ENCODE assay signal across 22 cellular contexts in the genomic region with DNA sequence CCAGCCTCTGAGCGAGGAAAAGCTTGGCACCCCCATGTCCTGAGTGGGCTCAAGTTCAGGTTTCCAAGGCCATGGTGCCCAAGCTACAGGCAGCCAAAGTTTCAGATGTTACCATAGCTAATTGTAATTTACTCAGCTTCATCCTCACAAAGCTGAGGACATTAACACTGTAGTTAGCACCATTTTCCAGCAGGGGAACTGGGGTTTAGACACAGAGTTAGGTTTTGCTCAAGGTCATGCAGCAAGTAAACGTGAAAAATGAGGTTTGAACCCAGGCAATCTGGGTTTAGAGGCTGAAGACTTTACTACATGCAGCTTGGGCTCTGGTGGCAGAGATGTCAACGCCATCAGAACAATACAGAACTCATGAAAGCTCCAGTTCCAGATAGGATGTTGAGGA.
A peak's percentile ranks its signal among the peaks of the same experiment; 100 is the strongest.
DNase-seq lines count a peak whose midpoint lies in the region; ATAC-seq, FAIRE-seq and TF ChIP-seq lines count a peak whose summit lies in the region.
"Had no signal": no experiment of that assay in that cellular context is flagged by ENCODE, and none has a peak within 500 bp of the region (broad histone marks: within the 10 kb centered on the region; RNA-seq: fewer than 3 reads in every experiment).

No MANE protein-coding gene starts in this region.

- H3K79me2 ChIP-seq in mesendoderm (ENCODE audit: control insufficient read depth, insufficient read depth, low read length), result no peaks in the 10 kb centered on the region

- no peak for TF ChIP-seq POLR2A in ovary (IDR thresholded peaks at IDR 0.05)

- no peak overlapping the region for H3K18ac ChIP-seq in mesendoderm (ENCODE audit: low read length)

- H4K5ac ChIP-seq in mesendoderm (ENCODE audit: low read length), result no peak overlapping the region

- BruUV-seq in A673 (replicated peaks; lab: Mats Ljungman, UMichigan), result no TSS peak

- H2AK5ac ChIP-seq in mesendoderm (ENCODE audit: low read length), result no peak overlapping the region

- H3K4me3 ChIP-seq in A673 (ENCODE audit: low read depth, low read length, poor library complexity, severe bottlenecking) (no peak overlapping the region), mesendoderm (ENCODE audit: low read length) (no peak overlapping the region), ovary (no peak overlapping the region)
- H3K4me3 ChIP-seq: MG63, PC-9 had no signal

- no peak overlapping the region for H2BK15ac ChIP-seq in mesendoderm (replicated peaks; ENCODE audit: low read depth)

- no peak for TF ChIP-seq EP300 in ovary (IDR thresholded peaks at IDR 0.05)

- no CpG with 5 or more reads among the region's 3 CpGs for WGBS in mesendoderm (ENCODE audit: extremely low coverage, insufficient coverage, low lambda C conversion rate)
- 31 to 65% (median 44%) methylated on average over 3 of the region's 3 CpGs for WGBS in ovary, 3 donors

- no peak overlapping the region; the same call in 1 of the 2 replicates for H3K4me3 Mint-ChIP-seq in HFFc6
- no peak overlapping the region for H3K4me3 Mint-ChIP-seq in chondrocyte (ENCODE audit: unreplicated experiment)
- H3K4me3 Mint-ChIP-seq: CD4-positive, CD25-positive, alpha-beta regulatory T cell had no signal

- H3K79me1 ChIP-seq in mesendoderm (ENCODE audit: low read length), result no peaks in the 10 kb centered on the region

- CTCF ChIA-PET in A673 (lab: Charles Lee), result no interaction called here

- no peak overlapping the region for H3K9ac ChIP-seq in mesendoderm (ENCODE audit: low read length)

- intact Hi-C loops in A673 (cut with micrococcal nuclease; ENCODE audit: unreplicated experiment), result loop anchor here (5.0 kb wide), 1 partner anchor 39 kb away; no protein-coding TSS in a partner anchor
- intact Hi-C loops in ovary (cut with DNase I), result no loop called here

- no peak overlapping the region for H3K4me2 ChIP-seq in mesendoderm (ENCODE audit: low read length)
- H3K4me2 ChIP-seq: PC-9 had no signal

- no peaks in the 10 kb centered on the region for H3K9me3 Mint-ChIP-seq in HFFc6
- peaks cover 6% of the 10 kb centered on the region for H3K9me3 Mint-ChIP-seq in chondrocyte (ENCODE audit: low read depth)

- no peak overlapping the region for H3K27ac ChIP-seq in A673 (ENCODE audit: low read depth, low read length, poor library complexity, severe bottlenecking)
- no peak overlapping the region for H3K27ac ChIP-seq in mesendoderm (ENCODE audit: low read depth, low read length)
- H3K27ac ChIP-seq in ovary, result no peak overlapping the region
- H3K27ac ChIP-seq: PC-9 had no signal

- H3K36me3 Mint-ChIP-seq in HFFc6 (ENCODE audit: low read depth), result no peaks in the 10 kb centered on the region
- no peaks in the 10 kb centered on the region for H3K36me3 Mint-ChIP-seq in chondrocyte (ENCODE audit: low read depth)
- H3K36me3 Mint-ChIP-seq: CD4-positive, CD25-positive, alpha-beta regulatory T cell had no signal

- ATAC-seq in HG02798 (IDR thresholded peaks at IDR 0.05; ENCODE audit: poor library complexity, unreplicated experiment), result no peak

- H3K4me1 Mint-ChIP-seq in HFFc6 (ENCODE audit: low read depth) (peaks cover 14% of the 10 kb centered on the region; the same call in 1 of the 2 replicates), chondrocyte (ENCODE audit: low read depth) (peaks cover 12% of the 10 kb centered on the region)
- H3K4me1 Mint-ChIP-seq: CD4-positive, CD25-positive, alpha-beta regulatory T cell had no signal

- H2BK120ac ChIP-seq in mesendoderm (ENCODE audit: low read depth, low read length), result no peak overlapping the region

- no peaks in the 10 kb centered on the region for H3K36me3 ChIP-seq in A673 (ENCODE audit: insufficient read depth, low read length, poor library complexity, severe bottlenecking)
- no peaks in the 10 kb centered on the region for H3K36me3 ChIP-seq in mesendoderm (ENCODE audit: control insufficient read depth, insufficient read depth, low read length)
- H3K36me3 ChIP-seq in ovary, result no peaks in the 10 kb centered on the region
- H3K36me3 ChIP-seq: MG63 had no signal

- no peak overlapping the region for H3K56ac ChIP-seq in mesendoderm (ENCODE audit: low read length)

- H3K9me3 ChIP-seq in A673 (ENCODE audit: low read depth, low read length, poor library complexity, severe bottlenecking) (no peaks in the 10 kb centered on the region), ovary (no peaks in the 10 kb centered on the region)
- H3K9me3 ChIP-seq: MG63 had no signal

- no peak overlapping the region for H3K23ac ChIP-seq in mesendoderm (ENCODE audit: low read length)

- H3K27me3 Mint-ChIP-seq in HFFc6 (ENCODE audit: insufficient read depth), result peaks cover 2% of the 10 kb centered on the region
- no peaks in the 10 kb centered on the region for H3K27me3 Mint-ChIP-seq in chondrocyte (ENCODE audit: low read depth)
- H3K27me3 Mint-ChIP-seq: CD4-positive, CD25-positive, alpha-beta regulatory T cell had no signal

- no peak overlapping the region for H2BK5ac ChIP-seq in mesendoderm (ENCODE audit: low read length)

- H3K4me1 ChIP-seq in A673 (ENCODE audit: insufficient read depth, low read length, poor library complexity, severe bottlenecking) (no peaks in the 10 kb centered on the region), mesendoderm (ENCODE audit: control insufficient read depth, low read depth, low read length) (no peaks in the 10 kb centered on the region), ovary (ENCODE audit: insufficient read depth) (no peaks in the 10 kb centered on the region)

- no peak for DNase-seq in A673 (ENCODE audit: low spot score)
- DNase-seq in HFFc6, result no peak
- no peak for DNase-seq in chondrocyte (ENCODE audit: low spot score)
- DNase-seq in mesendoderm, result peak; percentile 17
- no peak for DNase-seq in epidermal melanocyte (ENCODE audit: insufficient read length, low spot score)
- DNase-seq in ovary, result no peak
- DNase-seq in HTR-8/SVneo (ENCODE audit: insufficient read length, low spot score), result no peak
- DNase-seq: CD4-positive, CD25-positive, alpha-beta regulatory T cell; EL; GF-D8; Kasumi-1; MG63; NCI-H1092; NCI-H1436; NCI-H187 treated with DMSO at 0.1 percent for 48 hours; NCI-H2107; NCI-H510A; PC-9; SHP77 had no signal

- FAIRE-seq in HTR-8/SVneo (lab: Jason Lieb, UNC), result no peak
- FAIRE-seq: A204.1, H54 had no signal

- H3K27me3 ChIP-seq in A673 (replicated peaks; ENCODE audit: insufficient read depth, low read depth, low read length, poor library complexity), result peaks cover 3% of the 10 kb centered on the region
- no peaks in the 10 kb centered on the region for H3K27me3 ChIP-seq in mesendoderm (ENCODE audit: insufficient read depth, low read length, poor library complexity)
- no peaks in the 10 kb centered on the region for H3K27me3 ChIP-seq in ovary
- H3K27me3 ChIP-seq: MG63 had no signal

- no peak overlapping the region for H4K8ac ChIP-seq in mesendoderm (ENCODE audit: low read depth, low read length)

- H3K4ac ChIP-seq in mesendoderm (ENCODE audit: low read depth, low read length), result no peak overlapping the region

- H3K27ac Mint-ChIP-seq in HFFc6 (no peak overlapping the region), chondrocyte (ENCODE audit: unreplicated experiment) (no peak overlapping the region)

- POLR2A ChIA-PET in A673 (lab: Charles Lee; ENCODE audit: low non-redundant PET), result no interaction called here

- TF ChIP-seq CTCF in A673 (conservative IDR thresholded peaks at IDR 0.05; ENCODE audit: low read depth, low read length), result 0 out of 2 replicates have a peak, but pooled peaks have one; percentile 17
- TF ChIP-seq CTCF in HFFc6 (IDR thresholded peaks at IDR 0.05), result peak; percentile 47
- peak; percentile 10 for TF ChIP-seq CTCF in chondrocyte (IDR thresholded peaks at IDR 0.05)
- TF ChIP-seq CTCF in ovary (IDR thresholded peaks at IDR 0.05), result no peak

Comparison
In these comparisons a context has a peak if more than half of its experiments do, and no peak if none do; other contexts are left out.
1. CTCF ChIP-seq: peak in A673 (single experiment), HFFc6 (single experiment) and chondrocyte (single experiment); none in ovary (0 of 3).